In genomic region chr3:188947401-188947982, GRCh38 we compare ENCODE assay signal across 8 cellular contexts.
DNase-seq lines count a peak whose midpoint lies in the region; ATAC-seq and TF ChIP-seq lines count a peak whose summit lies in the region.

No MANE protein-coding gene starts in this region.

- H3K27me3 Mint-ChIP-seq in type B pancreatic cell: peaks cover 9% of the 10 kb centered on the region

- H3K4me1 ChIP-seq in mucosa of descending colon (ENCODE audit: low read depth): peaks cover 27% of the 10 kb centered on the region

- H3K36me3 ChIP-seq in SK-N-MC (ENCODE audit: insufficient read depth, low read length) (no peaks in the 10 kb centered on the region), mucosa of descending colon (ENCODE audit: low read depth) (no peaks in the 10 kb centered on the region)

- H3K4me3 ChIP-seq in SK-N-MC (peak overlapping the region; percentile 83), mucosa of descending colon (no peak overlapping the region)

- peaks cover 4% of the 10 kb centered on the region for H3K36me3 Mint-ChIP-seq in type B pancreatic cell

- peaks cover 21% of the 10 kb centered on the region for H3K4me1 Mint-ChIP-seq in type B pancreatic cell (ENCODE audit: unreplicated experiment)

- TF ChIP-seq CTCF in mucosa of descending colon (IDR thresholded peaks at IDR 0.05): peak; percentile 19
- peak; percentile 76 for TF ChIP-seq CTCF in type B pancreatic cell (conservative IDR thresholded peaks at IDR 0.05)

- H3K9me3 ChIP-seq in SK-N-MC (ENCODE audit: low read depth, low read length) (no peaks in the 10 kb centered on the region), mucosa of descending colon (no peaks in the 10 kb centered on the region)

- intact Hi-C loops in mucosa of descending colon (cut with DNase I, micrococcal nuclease): no loop called here

- no peak overlapping the region for H3K27ac ChIP-seq in SK-N-MC

- peak overlapping the region; percentile 90 for H3K27ac Mint-ChIP-seq in type B pancreatic cell

- ATAC-seq in mucosa of descending colon: peak; percentile 89
- ATAC-seq in GM19035 (IDR thresholded peaks at IDR 0.05; ENCODE audit: unreplicated experiment): no peak
- ATAC-seq in GM18511 (IDR thresholded peaks at IDR 0.05; ENCODE audit: unreplicated experiment): no peak

- DNase-seq in DMS153 treated with DMSO at 0.1 percent for 48 hours (lab: John Stamatoyannopoulos, UW; ENCODE audit: unreplicated experiment) (peak; percentile 96), NCI-H1092 treated with DMSO at 0.1 percent for 48 hours (lab: John Stamatoyannopoulos, UW) (peak; percentile 97), SK-N-MC (ENCODE audit: low read depth, low spot score) (peak; percentile 44), fibroblast of gingiva (ENCODE audit: low read depth) (peak; percentile 85), mucosa of descending colon (peak; percentile 85 to 89 (median 87)), type B pancreatic cell (ENCODE audit: extremely low spot score, unreplicated experiment) (peak; percentile 84)

- no peaks in the 10 kb centered on the region for H3K9me3 Mint-ChIP-seq in type B pancreatic cell

- peak overlapping the region; percentile 32 for H3K9ac ChIP-seq in SK-N-MC (ENCODE audit: insufficient read length)

- H3K4me3 Mint-ChIP-seq in type B pancreatic cell: peak overlapping the region; percentile 90

Comparison
In these comparisons a context has a peak if more than half of its experiments do, and no peak if none do; other contexts are left out.
1. DNase-seq: peak in every context shown above with its lines; median percentile 97 in NCI-H1092 treated with DMSO at 0.1 percent for 48 hours; 96 in DMS153 treated with DMSO at 0.1 percent for 48 hours; 87 in mucosa of descending colon; 85 in fibroblast of gingiva; 84 in type B pancreatic cell; 44 in SK-N-MC.